2 cellular contexts compared by ENCODE assay signal in the genomic region with DNA sequence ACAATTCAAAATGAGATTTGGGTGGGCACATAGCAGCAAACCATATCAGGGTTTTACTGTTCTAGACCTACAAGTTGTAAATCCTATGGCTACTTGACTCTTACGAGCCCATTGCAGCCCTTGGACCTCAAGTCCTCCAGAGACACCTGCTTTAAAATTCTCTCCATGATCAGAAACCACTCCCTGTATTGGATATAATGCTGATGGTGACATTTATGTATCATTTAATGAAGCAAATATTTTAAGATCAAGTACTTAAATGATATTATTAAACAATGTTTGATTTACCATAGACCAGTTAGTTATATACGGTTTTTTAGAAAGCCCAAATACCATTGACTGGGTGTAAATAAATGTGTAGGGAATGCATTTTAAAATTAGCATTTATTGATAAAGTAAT.
TF ChIP-seq lines count a peak whose summit lies in the region.

No MANE protein-coding gene starts in this region.

TF ChIP-seq in IMR-90, 13 proteins besides CTCF, POLR2A, EP300 and RAD21:
- TF ChIP-seq, protein P1, sequence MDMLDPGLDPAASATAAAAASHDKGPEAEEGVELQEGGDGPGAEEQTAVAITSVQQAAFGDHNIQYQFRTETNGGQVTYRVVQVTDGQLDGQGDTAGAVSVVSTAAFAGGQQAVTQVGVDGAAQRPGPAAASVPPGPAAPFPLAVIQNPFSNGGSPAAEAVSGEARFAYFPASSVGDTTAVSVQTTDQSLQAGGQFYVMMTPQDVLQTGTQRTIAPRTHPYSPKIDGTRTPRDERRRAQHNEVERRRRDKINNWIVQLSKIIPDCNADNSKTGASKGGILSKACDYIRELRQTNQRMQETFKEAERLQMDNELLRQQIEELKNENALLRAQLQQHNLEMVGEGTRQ (IDR thresholded peaks at IDR 0.05; ENCODE audit: low read depth, low read length), result no peak
- TF ChIP-seq MAZ (IDR thresholded peaks at IDR 0.05; ENCODE audit: borderline replicate concordance, low read depth, low read length), result no peak
- TF ChIP-seq NFE2L2 (IDR thresholded peaks at IDR 0.05; ENCODE audit: low read depth, low read length), result no peak
- TF ChIP-seq RCOR1 (IDR thresholded peaks at IDR 0.05; ENCODE audit: insufficient replicate concordance, low read length), result no peak
- TF ChIP-seq MXI1 (IDR thresholded peaks at IDR 0.05; ENCODE audit: borderline replicate concordance, low read depth, low read length), result no peak
- TF ChIP-seq MAFK (IDR thresholded peaks at IDR 0.05; ENCODE audit: low read depth, low read length), result 0 out of 2 replicates have a peak, but pooled peaks have one; percentile 2
- no peak for TF ChIP-seq CHD1 (IDR thresholded peaks at IDR 0.05; ENCODE audit: low read depth, low read length)

TF ChIP-seq in liver, 16 proteins besides CTCF, POLR2A, EP300 and RAD21:
- no peak for TF ChIP-seq ZBTB33 (IDR thresholded peaks at IDR 0.05)
